Comparison of ENCODE assay signal across 11 cellular contexts in the genomic region with DNA sequence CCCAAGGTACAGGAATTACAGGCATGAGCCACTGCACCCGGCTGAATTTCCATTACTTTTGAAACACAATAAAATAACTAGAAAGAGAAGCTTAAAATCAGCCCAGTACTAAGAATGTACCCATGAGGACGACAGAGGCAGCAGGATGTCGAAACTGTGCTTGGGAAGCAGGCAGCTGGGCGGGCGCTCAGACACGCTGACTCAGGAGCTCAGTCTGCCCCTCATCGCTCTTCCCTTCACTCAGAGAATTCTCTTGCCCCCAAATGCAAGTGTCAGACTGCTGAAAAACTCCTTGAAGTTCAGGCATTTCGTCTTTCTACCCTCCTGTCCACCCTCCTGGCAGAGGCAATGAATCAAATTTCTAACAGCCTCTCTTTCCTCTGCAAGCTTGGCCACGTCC.
"Had no signal": no experiment of that assay in that cellular context is flagged by ENCODE, and none has a peak within 500 bp of the region (broad histone marks: within the 10 kb centered on the region; RNA-seq: fewer than 3 reads in every experiment).

No MANE protein-coding gene starts in this region.

- H3K36me3 ChIP-seq: breast epithelium, sigmoid colon had no signal

- H3K4me1 ChIP-seq: breast epithelium had no signal

- H3K9me3 Mint-ChIP-seq: activated T-cell treated with anti-CD3 and anti-CD28 coated beads, Interleukin-2, amount 50 U/mL, for 72 hours; natural killer cell; stimulated activated effector memory CD8-positive, alpha-beta T cell treated with anti-CD3 and anti-CD28 coated beads, Interleukin-12 subunit alpha, Interleukin-12 subunit beta, amount 100 ng/mL, for 72 hours had no signal

- H3K27ac ChIP-seq: breast epithelium, sigmoid colon had no signal

- H3K4me3 ChIP-seq: breast epithelium, sigmoid colon had no signal

- ATAC-seq: activated T-cell treated with anti-CD3 and anti-CD28 coated beads, Interleukin-2, amount 50 U/mL, for 72 hours; natural killer cell; stimulated activated effector memory CD8-positive, alpha-beta T cell treated with anti-CD3 and anti-CD28 coated beads, Interleukin-12 subunit alpha, Interleukin-12 subunit beta, amount 100 ng/mL, for 72 hours; T-helper 17 cell had no signal

- DNase-seq: activated CD4-positive, alpha-beta T cell treated with anti-CD3 and anti-CD28 coated beads, Interleukin-2, amount 50 U/mL, for 4 hours; activated naive CD4-positive, alpha-beta T cell treated with anti-CD3 and anti-CD28 coated beads, Interleukin-2, amount 50 U/mL, for 16 hours; activated T-cell treated with anti-CD3 and anti-CD28 coated beads, Interleukin-2, amount 50 U/mL, for 72 hours; effector CD4-positive, alpha-beta T cell; left cardiac atrium; natural killer cell; sigmoid colon; stimulated activated CD4-positive, alpha-beta T cell treated with anti-CD3 and anti-CD28 coated beads, Interleukin-4, amount 100 ng/mL, for 24 hours; T-helper 17 cell had no signal

- H3K27ac Mint-ChIP-seq: activated T-cell treated with anti-CD3 and anti-CD28 coated beads, Interleukin-2, amount 50 U/mL, for 72 hours; natural killer cell; stimulated activated effector memory CD8-positive, alpha-beta T cell treated with anti-CD3 and anti-CD28 coated beads, Interleukin-12 subunit alpha, Interleukin-12 subunit beta, amount 100 ng/mL, for 72 hours had no signal

- H3K4me3 Mint-ChIP-seq: activated T-cell treated with anti-CD3 and anti-CD28 coated beads, Interleukin-2, amount 50 U/mL, for 72 hours; natural killer cell; stimulated activated effector memory CD8-positive, alpha-beta T cell treated with anti-CD3 and anti-CD28 coated beads, Interleukin-12 subunit alpha, Interleukin-12 subunit beta, amount 100 ng/mL, for 72 hours; T-helper 17 cell had no signal

- H3K27me3 Mint-ChIP-seq: T-helper 17 cell had no signal

- H3K27me3 ChIP-seq: breast epithelium, sigmoid colon had no signal

- H3K36me3 Mint-ChIP-seq: natural killer cell had no signal

- H3K9me3 ChIP-seq: breast epithelium, sigmoid colon had no signal
